In the genomic region with DNA sequence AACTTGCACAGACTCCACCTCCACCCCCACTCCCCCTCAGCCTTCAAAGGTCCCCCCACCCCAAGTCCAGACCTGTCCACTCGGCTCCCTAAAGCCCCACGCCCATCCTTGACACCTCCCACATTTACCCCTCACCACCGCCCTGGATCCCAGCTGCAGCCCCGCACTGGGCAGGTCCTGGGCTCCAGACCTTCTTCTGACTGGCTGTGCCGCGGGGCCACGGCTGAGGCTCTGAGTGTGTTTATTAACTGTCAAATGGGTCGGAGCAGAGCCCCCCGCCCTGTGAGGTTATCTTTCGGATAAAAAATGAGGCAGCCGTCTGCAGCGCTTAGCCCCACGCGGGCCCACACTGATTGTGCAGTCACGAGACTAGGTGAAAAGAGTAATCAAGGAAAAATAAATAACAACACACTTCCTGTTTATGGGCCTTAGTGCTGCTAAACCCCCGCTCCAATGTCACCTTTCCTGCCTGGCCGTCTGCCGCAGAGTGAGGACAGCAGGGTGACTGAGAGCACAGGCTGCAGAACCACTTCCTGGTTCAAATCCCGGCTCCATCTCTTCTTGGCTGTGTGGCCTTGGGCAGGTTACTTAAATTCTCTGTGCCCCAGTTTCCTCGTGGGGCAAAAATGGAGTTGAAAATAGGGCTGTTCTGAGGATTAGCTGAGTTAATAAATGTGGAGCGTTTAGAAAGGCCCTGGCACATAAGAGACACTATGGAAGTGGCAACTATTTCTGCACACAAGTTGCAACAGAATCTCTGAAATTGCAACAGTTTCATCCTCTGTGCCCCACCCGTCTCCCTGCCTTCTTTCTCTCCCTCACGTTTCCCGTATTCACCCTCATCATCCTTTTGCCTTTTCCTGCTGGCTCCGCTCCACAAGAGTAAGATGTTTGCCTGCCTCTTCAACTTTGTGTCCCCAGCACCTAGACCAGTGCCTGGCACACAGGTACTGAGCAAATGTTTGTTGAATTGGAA, we compare ENCODE assay signal across 8 cellular contexts. TPM values are rescaled to one million over a fixed set of nuclear protein-coding genes. Genes with fewer than 3 reads are reported as not detected.
DNase-seq lines count a peak whose midpoint lies in the region; ATAC-seq lines count a peak whose summit lies in the region.

No MANE protein-coding gene starts in this region.

- H3K27ac Mint-ChIP-seq in activated T-helper 2 cell treated with anti-CD3 and anti-CD28 coated beads, Interferon-gamma antibody, Interleukin-2, Interleukin-4, amounts not matched to agents 10 μg/mL and 5 μg/mL and 100 μg/mL, durations not matched to agents 14 hours and 24 hours and 36 hours: peak overlapping the region; percentile 38
- H3K27ac Mint-ChIP-seq in stimulated activated naive B cell treated with anti-CD40 and anti-IgM and Interleukin-4, amounts not matched to agents 10 μg/mL and 1 μg/mL and 100 μg/mL, for 72 hours: peak overlapping the region; percentile 20

- H3K27ac ChIP-seq in Karpas-422 (ENCODE audit: low read length): no peak overlapping the region

- H3K4me3 ChIP-seq in Karpas-422 (ENCODE audit: low read length) (no peak overlapping the region), iPS-11a (ENCODE audit: low read depth, low read length) (peak overlapping the region; percentile 44)

- H3K27me3 ChIP-seq in Karpas-422 (ENCODE audit: low read length): no peaks in the 10 kb centered on the region

- H3K36me3 ChIP-seq in Karpas-422 (ENCODE audit: insufficient read depth, low read length): no peaks in the 10 kb centered on the region

- H3K36me3 Mint-ChIP-seq in activated T-helper 2 cell treated with anti-CD3 and anti-CD28 coated beads, Interferon-gamma antibody, Interleukin-2, Interleukin-4, amounts not matched to agents 10 μg/mL and 5 μg/mL and 100 μg/mL, durations not matched to agents 14 hours and 24 hours and 36 hours (ENCODE audit: low read depth): peaks cover 76% of the 10 kb centered on the region
- H3K36me3 Mint-ChIP-seq in stimulated activated naive B cell treated with anti-CD40 and anti-IgM and Interleukin-4, amounts not matched to agents 10 μg/mL and 1 μg/mL and 100 μg/mL, for 72 hours: peaks cover 65 to 69% of the 10 kb centered on the region in 2 donors

- peaks cover 42% of the 10 kb centered on the region for H4K20me1 ChIP-seq in Karpas-422 (ENCODE audit: insufficient read depth, low read depth, low read length)

- H3K4me2 ChIP-seq in Karpas-422 (ENCODE audit: low read depth, low read length, poor library complexity, severe bottlenecking): peak overlapping the region; percentile 68

- H3K79me2 ChIP-seq in Karpas-422 (ENCODE audit: low read length): no peaks in the 10 kb centered on the region

- no peaks in the 10 kb centered on the region for H3K27me3 Mint-ChIP-seq in activated T-helper 2 cell treated with anti-CD3 and anti-CD28 coated beads, Interferon-gamma antibody, Interleukin-2, Interleukin-4, amounts not matched to agents 10 μg/mL and 5 μg/mL and 100 μg/mL, durations not matched to agents 14 hours and 24 hours and 36 hours (ENCODE audit: low read depth)
- H3K27me3 Mint-ChIP-seq in stimulated activated naive B cell treated with anti-CD40 and anti-IgM and Interleukin-4, amounts not matched to agents 10 μg/mL and 1 μg/mL and 100 μg/mL, for 72 hours: no peaks in the 10 kb centered on the region

- intact Hi-C loops in activated T-helper 2 cell treated with anti-CD3 and anti-CD28 coated beads, Interferon-gamma antibody, Interleukin-2, Interleukin-4, amounts not matched to agents 10 μg/mL and 5 μg/mL and 100 μg/mL, durations not matched to agents 14 hours and 24 hours and 36 hours (cut with micrococcal nuclease): loop anchor here (1.0 to 5.0 kb wide), 2 partner anchors 9 to 36 kb away; a partner anchor contains a TSS

- no peaks in the 10 kb centered on the region for H3K9me3 Mint-ChIP-seq in activated T-helper 2 cell treated with anti-CD3 and anti-CD28 coated beads, Interferon-gamma antibody, Interleukin-2, Interleukin-4, amounts not matched to agents 10 μg/mL and 5 μg/mL and 100 μg/mL, durations not matched to agents 14 hours and 24 hours and 36 hours
- H3K9me3 Mint-ChIP-seq in stimulated activated naive B cell treated with anti-CD40 and anti-IgM and Interleukin-4, amounts not matched to agents 10 μg/mL and 1 μg/mL and 100 μg/mL, for 72 hours: no peaks in the 10 kb centered on the region

- no peak overlapping the region for H3K9ac ChIP-seq in Karpas-422 (ENCODE audit: low read length)

- H3K4me1 ChIP-seq in Karpas-422 (ENCODE audit: low read length): peaks cover 18% of the 10 kb centered on the region

- H3K4me3 Mint-ChIP-seq in activated T-helper 2 cell treated with anti-CD3 and anti-CD28 coated beads, Interferon-gamma antibody, Interleukin-2, Interleukin-4, amounts not matched to agents 10 μg/mL and 5 μg/mL and 100 μg/mL, durations not matched to agents 14 hours and 24 hours and 36 hours (ENCODE audit: low read depth): peak overlapping the region; percentile 71
- H3K4me3 Mint-ChIP-seq in stimulated activated naive B cell treated with anti-CD40 and anti-IgM and Interleukin-4, amounts not matched to agents 10 μg/mL and 1 μg/mL and 100 μg/mL, for 72 hours: peak overlapping the region; percentile 87 to 91

- no peak for ATAC-seq in stimulated activated naive B cell treated with anti-CD40 and anti-IgM and Interleukin-4, amounts not matched to agents 10 μg/mL and 1 μg/mL and 100 μg/mL, for 72 hours (replicated peaks)
- ATAC-seq in HG03521 (IDR thresholded peaks at IDR 0.05; ENCODE audit: unreplicated experiment) (no peak), GM19397 (IDR thresholded peaks at IDR 0.05; ENCODE audit: unreplicated experiment) (no peak)

- H2AFZ ChIP-seq in Karpas-422 (ENCODE audit: low read length): no peak overlapping the region

- H3K9me2 ChIP-seq in Karpas-422 (replicated peaks; ENCODE audit: insufficient read depth, low read length): no peaks in the 10 kb centered on the region

- no peaks in the 10 kb centered on the region for H3K9me3 ChIP-seq in Karpas-422 (ENCODE audit: low read length)

- DNase-seq in Karpas-422: no peak
- DNase-seq in activated T-helper 2 cell treated with anti-CD3 and anti-CD28 coated beads, Interferon-gamma antibody, Interleukin-2, Interleukin-4, amounts not matched to agents 10 μg/mL and 5 μg/mL and 100 μg/mL, durations not matched to agents 14 hours and 24 hours and 36 hours (ENCODE audit: low spot score): no peak
- DNase-seq in stimulated activated naive B cell treated with anti-CD40 and anti-IgM and Interleukin-4, amounts not matched to agents 10 μg/mL and 1 μg/mL and 100 μg/mL, for 72 hours: no peak
- no peak for DNase-seq in NCI-H345 (lab: John Stamatoyannopoulos, UW)
- DNase-seq in GOT3 (lab: John Stamatoyannopoulos, UW): no peak

- H3K4me1 Mint-ChIP-seq in activated T-helper 2 cell treated with anti-CD3 and anti-CD28 coated beads, Interferon-gamma antibody, Interleukin-2, Interleukin-4, amounts not matched to agents 10 μg/mL and 5 μg/mL and 100 μg/mL, durations not matched to agents 14 hours and 24 hours and 36 hours (ENCODE audit: low read depth): peaks cover 29% of the 10 kb centered on the region
- H3K4me1 Mint-ChIP-seq in stimulated activated naive B cell treated with anti-CD40 and anti-IgM and Interleukin-4, amounts not matched to agents 10 μg/mL and 1 μg/mL and 100 μg/mL, for 72 hours: peaks cover 29 to 48% of the 10 kb centered on the region in 2 donors

RNA-seq across cellular contexts. Expression of a gene that starts 9.4 kb away (rescaled TPM):
- total RNA-seq in Karpas-422 (2014; rRNA removed; shearing (Covaris generic); ENCODE audit: low replicate concordance): 2.1 and 2.3 TPM in 2 replicates
- total RNA-seq in activated T-helper 2 cell treated with anti-CD3 and anti-CD28 coated beads, Interferon-gamma antibody, Interleukin-2, Interleukin-4, amounts not matched to agents 10 μg/mL and 5 μg/mL and 100 μg/mL, durations not matched to agents 14 hours and 24 hours and 36 hours: 23.3 and 24.0 TPM in 2 replicates

RNA-seq across cellular contexts. Expression of a gene that starts 19.7 kb away (rescaled TPM):
- 7.2 and 17.5 TPM in 2 replicates for total RNA-seq in Karpas-422 (2014; rRNA removed; shearing (Covaris generic); ENCODE audit: low replicate concordance)
- 115 and 119 TPM in 2 replicates for total RNA-seq in activated T-helper 2 cell treated with anti-CD3 and anti-CD28 coated beads, Interferon-gamma antibody, Interleukin-2, Interleukin-4, amounts not matched to agents 10 μg/mL and 5 μg/mL and 100 μg/mL, durations not matched to agents 14 hours and 24 hours and 36 hours

RNA-seq across cellular contexts. Expression of a gene that starts 45.5 kb away (rescaled TPM):
- total RNA-seq in Karpas-422 (2014; rRNA removed; shearing (Covaris generic); ENCODE audit: low replicate concordance): not detected in 2 replicates
- not detected in 2 replicates for total RNA-seq in activated T-helper 2 cell treated with anti-CD3 and anti-CD28 coated beads, Interferon-gamma antibody, Interleukin-2, Interleukin-4, amounts not matched to agents 10 μg/mL and 5 μg/mL and 100 μg/mL, durations not matched to agents 14 hours and 24 hours and 36 hours
